Comparison of ENCODE assay signal across 29 cellular contexts in the genomic region with DNA sequence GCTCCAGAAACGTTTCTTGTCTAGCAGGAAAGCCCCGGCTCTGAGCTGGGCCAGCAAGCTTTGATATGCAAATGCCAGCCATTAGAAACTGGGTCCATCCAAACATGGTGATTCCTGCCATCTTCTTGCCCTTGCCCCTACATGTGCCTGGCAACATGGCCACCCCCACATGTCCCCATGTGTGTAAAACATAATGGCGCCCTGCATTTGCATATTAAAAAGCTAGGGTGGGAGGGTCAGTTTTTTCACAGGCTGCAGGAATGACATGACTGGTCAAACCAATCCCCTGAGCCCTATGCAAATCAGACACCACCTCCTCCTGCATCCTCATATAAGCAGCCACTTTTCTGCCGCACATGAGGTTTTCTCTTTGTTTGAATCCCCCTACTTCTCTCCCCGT. TPM values are rescaled to one million over a fixed set of nuclear protein-coding genes. Genes with fewer than 3 reads are reported as not detected.
"Had no signal": no experiment of that assay in that cellular context is flagged by ENCODE, and none has a peak within 500 bp of the region (broad histone marks: within the 10 kb centered on the region; RNA-seq: fewer than 3 reads in every experiment).

No MANE protein-coding gene starts in this region.

- H3K27ac ChIP-seq: brain microvascular endothelial cell, coronary artery, dorsolateral prefrontal cortex, gastroesophageal sphincter, left lung, right atrium auricular region, transverse colon, WERI-Rb-1 had no signal

- H3K9me3 ChIP-seq: left lung, mucosa of descending colon, right atrium auricular region, transverse colon had no signal

- H3K27ac Mint-ChIP-seq: activated CD4-positive, alpha-beta memory T cell treated with anti-CD3 and anti-CD28 coated beads for 36 hours; activated CD4-positive, alpha-beta T cell treated with anti-CD3 and anti-CD28 coated beads, Interleukin-2, amount 10 ng/mL, durations not matched to agents 24 days and 14 days; activated naive CD4-positive, alpha-beta T cell treated with anti-CD3 and anti-CD28 coated beads, Interleukin-2, amount 10 ng/mL, durations not matched to agents 7 days and 5 days; activated T-cell treated with anti-CD3 and anti-CD28 coated beads, Interleukin-2, amount 50 U/mL, for 24 hours; natural killer cell treated with Interleukin-12 subunit alpha and Interleukin-12 subunit beta and Interleukin-15 and Interleukin-18, amount 100 ng/mL, for 72 hours had no signal

- H3K4me3 ChIP-seq: coronary artery, gastroesophageal sphincter, left lung, lung, mucosa of descending colon, right atrium auricular region, transverse colon had no signal

- H3K27me3 Mint-ChIP-seq: activated CD4-positive, alpha-beta memory T cell treated with anti-CD3 and anti-CD28 coated beads for 36 hours had no signal

- H3K4me1 ChIP-seq: gastroesophageal sphincter, left lung, right atrium auricular region, transverse colon had no signal

- H3K4me3 Mint-ChIP-seq: activated CD4-positive, alpha-beta memory T cell treated with anti-CD3 and anti-CD28 coated beads for 36 hours; activated CD4-positive, alpha-beta T cell treated with anti-CD3 and anti-CD28 coated beads, Interleukin-2, amount 10 ng/mL, durations not matched to agents 24 days and 14 days; activated naive CD4-positive, alpha-beta T cell treated with anti-CD3 and anti-CD28 coated beads, Interleukin-2, amount 10 ng/mL, durations not matched to agents 7 days and 5 days; activated T-cell treated with anti-CD3 and anti-CD28 coated beads, Interleukin-2, amount 50 U/mL, for 24 hours; natural killer cell treated with Interleukin-12 subunit alpha and Interleukin-12 subunit beta and Interleukin-15 and Interleukin-18, amount 100 ng/mL, for 72 hours had no signal

- H3K4me1 Mint-ChIP-seq: activated CD4-positive, alpha-beta T cell treated with anti-CD3 and anti-CD28 coated beads, Interleukin-2, amount 10 ng/mL, durations not matched to agents 24 days and 14 days; activated naive CD4-positive, alpha-beta T cell treated with anti-CD3 and anti-CD28 coated beads, Interleukin-2, amount 10 ng/mL, durations not matched to agents 7 days and 5 days had no signal

- FAIRE-seq: astrocyte, TTC549, urothelium cell line had no signal

- H3K36me3 ChIP-seq: brain microvascular endothelial cell, gastroesophageal sphincter, left lung, right atrium auricular region, transverse colon, WERI-Rb-1 had no signal

- H3K9me3 Mint-ChIP-seq: activated CD4-positive, alpha-beta memory T cell treated with anti-CD3 and anti-CD28 coated beads for 36 hours; activated CD4-positive, alpha-beta T cell treated with anti-CD3 and anti-CD28 coated beads, Interleukin-2, amount 10 ng/mL, durations not matched to agents 24 days and 14 days; activated naive CD4-positive, alpha-beta T cell treated with anti-CD3 and anti-CD28 coated beads, Interleukin-2, amount 10 ng/mL, durations not matched to agents 7 days and 5 days; activated T-cell treated with anti-CD3 and anti-CD28 coated beads, Interleukin-2, amount 50 U/mL, for 24 hours; natural killer cell treated with Interleukin-12 subunit alpha and Interleukin-12 subunit beta and Interleukin-15 and Interleukin-18, amount 100 ng/mL, for 72 hours had no signal

- DNase-seq: activated CD4-positive, alpha-beta memory T cell treated with anti-CD3 and anti-CD28 coated beads for 36 hours; activated CD4-positive, alpha-beta T cell treated with anti-CD3 and anti-CD28 coated beads, Interleukin-2, amount 10 ng/mL, durations not matched to agents 24 days and 14 days; activated CD4-positive, CD25-positive, alpha-beta regulatory T cell treated with anti-CD3 and anti-CD28 coated beads, Interleukin-2, amount 50 U/mL, for 72 hours; activated CD8-positive, alpha-beta memory T cell treated with anti-CD3 and anti-CD28 coated beads, Interleukin-2, amount 50 U/mL, for 48 hours; activated gamma-delta T cell; activated naive CD4-positive, alpha-beta T cell treated with anti-CD3 and anti-CD28 coated beads, Interleukin-2, amount 10 ng/mL, durations not matched to agents 7 days and 5 days; activated T-cell treated with anti-CD3 and anti-CD28 coated beads, Interleukin-2, amount 50 U/mL, for 24 hours; amniotic stem cell; brain microvascular endothelial cell; dorsolateral prefrontal cortex; effector memory CD4-positive, alpha-beta T cell; erythroblast; head of caudate nucleus; hippocampal formation; kidney glomerular epithelial cell; left lung; mucosa of descending colon; stimulated activated CD4-positive, alpha-beta T cell treated with anti-CD3 and anti-CD28 coated beads, Interleukin-2, amount 100 ng/mL, for 48 hours; stimulated activated naive CD4-positive, alpha-beta T cell treated with Interleukin-2 at 50 U/mL for 16 hours; transverse colon; WERI-Rb-1 had no signal

- H3K36me3 Mint-ChIP-seq: activated CD4-positive, alpha-beta memory T cell treated with anti-CD3 and anti-CD28 coated beads for 36 hours; activated naive CD4-positive, alpha-beta T cell treated with anti-CD3 and anti-CD28 coated beads, Interleukin-2, amount 10 ng/mL, durations not matched to agents 7 days and 5 days; natural killer cell treated with Interleukin-12 subunit alpha and Interleukin-12 subunit beta and Interleukin-15 and Interleukin-18, amount 100 ng/mL, for 72 hours had no signal

- H3K27me3 ChIP-seq: brain microvascular endothelial cell, gastroesophageal sphincter, left lung, right atrium auricular region, transverse colon had no signal

RNA-seq across cellular contexts. Expression of gene GPR156, which starts 21.2 kb away (rescaled TPM):
- total RNA-seq: activated CD4-positive, alpha-beta memory T cell treated with anti-CD3 and anti-CD28 coated beads for 36 hours; activated CD4-positive, alpha-beta T cell treated with anti-CD3 and anti-CD28 coated beads, Interleukin-2, amount 10 ng/mL, durations not matched to agents 24 days and 14 days had no signal
